In the genomic region with DNA sequence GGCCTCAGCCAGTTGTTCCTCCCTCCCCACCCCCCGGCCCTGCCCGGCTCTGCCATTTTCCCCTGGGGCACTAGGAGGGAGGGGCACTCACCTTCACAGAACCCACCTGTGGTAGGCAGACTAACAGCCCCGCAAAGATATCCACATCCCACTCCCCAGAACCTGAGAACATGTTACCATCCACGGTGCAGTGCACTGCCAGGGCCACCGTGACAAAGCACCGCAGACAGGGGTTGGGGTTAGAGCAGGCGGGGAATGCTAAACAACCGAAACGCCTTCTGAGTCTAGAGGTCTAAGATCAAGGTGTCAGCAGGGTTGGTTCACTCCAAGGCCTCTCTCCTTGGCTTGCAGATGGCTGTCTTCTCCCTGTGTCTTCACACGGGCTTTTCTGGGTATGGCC, we compare ENCODE assay signal across 1 cellular context.
TF ChIP-seq lines count a peak whose summit lies in the region.

No MANE protein-coding gene starts in this region.

TF ChIP-seq in IMR-90, 13 proteins besides CTCF, POLR2A, EP300 and RAD21:
- no peak for TF ChIP-seq RCOR1 (IDR thresholded peaks at IDR 0.05; ENCODE audit: insufficient replicate concordance, low read length)
- TF ChIP-seq SMC3 (IDR thresholded peaks at IDR 0.05; ENCODE audit: low read depth, low read length) = no peak
- TF ChIP-seq, protein P1, sequence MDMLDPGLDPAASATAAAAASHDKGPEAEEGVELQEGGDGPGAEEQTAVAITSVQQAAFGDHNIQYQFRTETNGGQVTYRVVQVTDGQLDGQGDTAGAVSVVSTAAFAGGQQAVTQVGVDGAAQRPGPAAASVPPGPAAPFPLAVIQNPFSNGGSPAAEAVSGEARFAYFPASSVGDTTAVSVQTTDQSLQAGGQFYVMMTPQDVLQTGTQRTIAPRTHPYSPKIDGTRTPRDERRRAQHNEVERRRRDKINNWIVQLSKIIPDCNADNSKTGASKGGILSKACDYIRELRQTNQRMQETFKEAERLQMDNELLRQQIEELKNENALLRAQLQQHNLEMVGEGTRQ (IDR thresholded peaks at IDR 0.05; ENCODE audit: low read depth, low read length) = no peak
- no peak for TF ChIP-seq MAFK (IDR thresholded peaks at IDR 0.05; ENCODE audit: low read depth, low read length)
- TF ChIP-seq RFX5 (IDR thresholded peaks at IDR 0.05; ENCODE audit: low read depth, low read length) = no peak
- TF ChIP-seq, protein P2, sequence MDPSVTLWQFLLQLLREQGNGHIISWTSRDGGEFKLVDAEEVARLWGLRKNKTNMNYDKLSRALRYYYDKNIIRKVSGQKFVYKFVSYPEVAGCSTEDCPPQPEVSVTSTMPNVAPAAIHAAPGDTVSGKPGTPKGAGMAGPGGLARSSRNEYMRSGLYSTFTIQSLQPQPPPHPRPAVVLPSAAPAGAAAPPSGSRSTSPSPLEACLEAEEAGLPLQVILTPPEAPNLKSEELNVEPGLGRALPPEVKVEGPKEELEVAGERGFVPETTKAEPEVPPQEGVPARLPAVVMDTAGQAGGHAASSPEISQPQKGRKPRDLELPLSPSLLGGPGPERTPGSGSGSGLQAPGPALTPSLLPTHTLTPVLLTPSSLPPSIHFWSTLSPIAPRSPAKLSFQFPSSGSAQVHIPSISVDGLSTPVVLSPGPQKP (IDR thresholded peaks at IDR 0.05; ENCODE audit: borderline replicate concordance, low read depth, low read length) = no peak
- TF ChIP-seq NFE2L2 (IDR thresholded peaks at IDR 0.05; ENCODE audit: low read depth, low read length) = no peak
- TF ChIP-seq MXI1 (IDR thresholded peaks at IDR 0.05; ENCODE audit: borderline replicate concordance, low read depth, low read length) = no peak
- no peak for TF ChIP-seq BHLHE40 (IDR thresholded peaks at IDR 0.05; ENCODE audit: low read depth, low read length)
- TF ChIP-seq MAZ (IDR thresholded peaks at IDR 0.05; ENCODE audit: borderline replicate concordance, low read depth, low read length) = no peak
- TF ChIP-seq CEBPB (IDR thresholded peaks at IDR 0.05; ENCODE audit: low read depth, low read length) = no peak
- no peak for TF ChIP-seq CHD1 (IDR thresholded peaks at IDR 0.05; ENCODE audit: low read depth, low read length)
- TF ChIP-seq FOS (IDR thresholded peaks at IDR 0.05; ENCODE audit: low read depth, low read length) = no peak
